ENCODE assay signal across 1 cellular context in genomic region chr20:13220857-13221297, GRCh38.
TF ChIP-seq lines count a peak whose summit lies in the region.

TSS of gene ISM1 (plus strand) at chr20:13221274. CDS start at chr20:13221777, 503 bp downstream.

TF ChIP-seq in HepG2, 621 proteins besides CTCF, POLR2A, EP300 and RAD21 (continued from another document and continues in another):
- TF ChIP-seq ZGPAT (CRISPR knock-in tag; IDR thresholded peaks at IDR 0.05) (peak; percentile 11; the same call in 1 of the 2 replicates), ZNF414 (CRISPR knock-in tag; IDR thresholded peaks at IDR 0.05) (peak; percentile 79; the same call in 1 of the 2 replicates), ZNF589 (CRISPR knock-in tag; conservative IDR thresholded peaks at IDR 0.05) (0 out of 2 replicates have a peak, but pooled peaks have one; percentile 9), AGO1 (IDR thresholded peaks at IDR 0.05; ENCODE audit: low read depth, low read length, poor library complexity, severe bottlenecking) (peak; percentile 19), KIAA2018 (CRISPR knock-in tag; IDR thresholded peaks at IDR 0.05; ENCODE audit: borderline replicate concordance) (no peak), YEATS2 (CRISPR knock-in tag; IDR thresholded peaks at IDR 0.05; ENCODE audit: borderline replicate concordance) (no peak), ZFP1 (CRISPR knock-in tag; IDR thresholded peaks at IDR 0.05) (no peak), SIN3A (IDR thresholded peaks at IDR 0.05; ENCODE audit: borderline replicate concordance, low read depth, low read length) (peak; percentile 39; the same call in 1 of the 2 replicates), JARID2 (CRISPR knock-in tag; IDR thresholded peaks at IDR 0.05; ENCODE audit: insufficient replicate concordance) (no peak), DNMT1 (CRISPR knock-in tag; IDR thresholded peaks at IDR 0.05) (0 out of 2 replicates have a peak, but pooled peaks have one; percentile 46), SAP130 (CRISPR knock-in tag; IDR thresholded peaks at IDR 0.05; ENCODE audit: low read depth) (peak; percentile 32; the same call in 1 of the 2 replicates), KLF13 (CRISPR knock-in tag; IDR thresholded peaks at IDR 0.05) (peak; percentile 68; the same call in 1 of the 2 replicates), ZNF512 (CRISPR knock-in tag; IDR thresholded peaks at IDR 0.05) (0 out of 2 replicates have a peak, but pooled peaks have one; percentile 38), ZNF580 (CRISPR knock-in tag; IDR thresholded peaks at IDR 0.05; ENCODE audit: borderline replicate concordance, low read depth) (no peak), RARG (CRISPR knock-in tag; IDR thresholded peaks at IDR 0.05; ENCODE audit: low read depth) (no peak), ZKSCAN1 (IDR thresholded peaks at IDR 0.05; ENCODE audit: low read length) (no peak), ZMYM2 (CRISPR knock-in tag; IDR thresholded peaks at IDR 0.05) (no peak), ZBTB7B (CRISPR knock-in tag; IDR thresholded peaks at IDR 0.05) (no peak), GATAD1 (CRISPR knock-in tag; IDR thresholded peaks at IDR 0.05) (no peak), THAP9 (CRISPR knock-in tag; IDR thresholded peaks at IDR 0.05; ENCODE audit: borderline replicate concordance) (peak; percentile 44), ZNF18 (CRISPR knock-in tag; IDR thresholded peaks at IDR 0.05; ENCODE audit: insufficient replicate concordance) (peak; percentile 83), USF2 (IDR thresholded peaks at IDR 0.05; ENCODE audit: low read depth, low read length) (no peak), USF2 (CRISPR knock-in tag; IDR thresholded peaks at IDR 0.05; ENCODE audit: borderline replicate concordance) (peak; percentile 19; the same call in 1 of the 2 replicates), MXD1 (CRISPR knock-in tag; IDR thresholded peaks at IDR 0.05) (0 out of 2 replicates have a peak, but pooled peaks have one; percentile 15), KLF6 (CRISPR knock-in tag; IDR thresholded peaks at IDR 0.05) (no peak), PTBP1 (IDR thresholded peaks at IDR 0.05; ENCODE audit: low read depth, low read length, poor library complexity, severe bottlenecking) (peak; percentile 85), ZNF34 (CRISPR knock-in tag; IDR thresholded peaks at IDR 0.05; ENCODE audit: borderline replicate concordance) (no peak), RORA (CRISPR knock-in tag; IDR thresholded peaks at IDR 0.05) (no peak), SOX5 (CRISPR knock-in tag; IDR thresholded peaks at IDR 0.05; ENCODE audit: borderline replicate concordance) (no peak), ZNF446 (CRISPR knock-in tag; IDR thresholded peaks at IDR 0.05) (no peak), SMARCC2 (IDR thresholded peaks at IDR 0.05) (no peak), ZNF512B (CRISPR knock-in tag; IDR thresholded peaks at IDR 0.05; ENCODE audit: borderline replicate concordance) (no peak), SMYD3 (CRISPR knock-in tag; IDR thresholded peaks at IDR 0.05) (no peak), IKZF1 (IDR thresholded peaks at IDR 0.05) (no peak)
